In the genomic region with DNA sequence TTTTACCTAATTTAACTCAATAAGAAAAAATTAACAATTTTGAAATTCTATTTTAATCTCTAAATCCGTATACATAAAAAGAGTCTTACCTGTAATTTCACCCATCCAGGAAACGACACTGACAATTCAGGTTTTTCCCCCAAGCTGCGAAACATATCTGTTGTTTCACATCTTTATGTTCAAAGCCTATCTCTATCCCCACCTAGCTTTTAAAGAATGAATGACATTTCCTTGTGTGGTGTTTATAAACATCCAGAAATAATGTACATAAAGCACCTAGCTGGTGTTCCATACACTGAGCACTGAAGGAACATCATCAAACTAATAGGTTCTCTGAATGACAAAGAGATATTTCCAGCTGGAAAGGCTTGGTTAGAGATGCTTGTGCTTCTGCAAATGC, we compare ENCODE assay signal across 15 cellular contexts.
DNase-seq lines count a peak whose midpoint lies in the region; ATAC-seq and TF ChIP-seq lines count a peak whose summit lies in the region.
"Had no signal": no experiment of that assay in that cellular context is flagged by ENCODE, and none has a peak within 500 bp of the region (broad histone marks: within the 10 kb centered on the region; RNA-seq: fewer than 3 reads in every experiment).

No MANE protein-coding gene starts in this region.

- TF ChIP-seq CTCF in epithelial cell of proximal tubule (conservative IDR thresholded peaks at IDR 0.05; ENCODE audit: low read depth, low read length) (peak; percentile 60), neural progenitor cell (IDR thresholded peaks at IDR 0.05) (peak; percentile 46)

- no peaks in the 10 kb centered on the region for H3K4me1 Mint-ChIP-seq in neural progenitor cell

- H3K36me3 ChIP-seq in neural progenitor cell: no peaks in the 10 kb centered on the region
- H3K36me3 ChIP-seq: uterus had no signal

- H3K9me3 Mint-ChIP-seq in neural progenitor cell: no peaks in the 10 kb centered on the region

- H3K9me3 ChIP-seq in neural progenitor cell (ENCODE audit: low read depth): no peaks in the 10 kb centered on the region
- H3K9me3 ChIP-seq: uterus had no signal

- H4K20me1 ChIP-seq in neural progenitor cell (ENCODE audit: low read depth): no peaks in the 10 kb centered on the region

- H2AFZ ChIP-seq in neural progenitor cell (replicated peaks): peak overlapping the region; percentile 59

- no peak overlapping the region for H3K27ac ChIP-seq in neural progenitor cell
- H3K27ac ChIP-seq: dorsolateral prefrontal cortex, uterus had no signal

- no peaks in the 10 kb centered on the region for H3K79me2 ChIP-seq in neural progenitor cell (ENCODE audit: low read depth)

- H3K4me3 ChIP-seq in epithelial cell of proximal tubule (ENCODE audit: low read depth, low read length) (no peak overlapping the region), neural progenitor cell (no peak overlapping the region)
- H3K4me3 ChIP-seq: dorsolateral prefrontal cortex, lung, uterus had no signal

- no peaks in the 10 kb centered on the region for H3K27me3 ChIP-seq in neural progenitor cell
- H3K27me3 ChIP-seq: dorsolateral prefrontal cortex, uterus had no signal

- ATAC-seq in HG02642 (IDR thresholded peaks at IDR 0.05; ENCODE audit: poor library complexity, unreplicated experiment) (no peak), GM19351 (IDR thresholded peaks at IDR 0.05; ENCODE audit: unreplicated experiment) (no peak)

- no peaks in the 10 kb centered on the region for H3K27me3 Mint-ChIP-seq in neural progenitor cell (ENCODE audit: insufficient read depth, low read depth)

- H3K9ac ChIP-seq in neural progenitor cell: no peak overlapping the region

- H3F3A ChIP-seq in neural progenitor cell (ENCODE audit: low read depth): no peaks in the 10 kb centered on the region

- no peaks in the 10 kb centered on the region for H3K36me3 Mint-ChIP-seq in neural progenitor cell

- H3K4me2 ChIP-seq in neural progenitor cell: no peak overlapping the region

- H3K4me3 Mint-ChIP-seq in neural progenitor cell: no peak overlapping the region

- no peaks in the 10 kb centered on the region for H3K4me1 ChIP-seq in neural progenitor cell
- H3K4me1 ChIP-seq: uterus had no signal

- no peak overlapping the region for H3K27ac Mint-ChIP-seq in neural progenitor cell

- DNase-seq in NCI-H748 (lab: John Stamatoyannopoulos, UW; ENCODE audit: unreplicated experiment) (peak; percentile 25), NCI-H748 treated with DMSO at 0.1 percent for 48 hours (lab: John Stamatoyannopoulos, UW) (no peak), NCI-H69 (lab: John Stamatoyannopoulos, UW) (peak; percentile 46), epithelial cell of proximal tubule (ENCODE audit: low read depth) (peak; percentile 9), neural progenitor cell (ENCODE audit: low spot score) (peak; percentile 3), 8988T (no peak)
- DNase-seq: amygdala, DMS79 treated with DMSO at 0.1 percent for 48 hours, dorsolateral prefrontal cortex, NCI-H2227 treated with DMSO at 0.1 percent for 48 hours, occipital lobe, uterus had no signal

Comparison
In these comparisons a context has a peak if more than half of its experiments do, and no peak if none do; other contexts are left out.
1. DNase-seq: peak in NCI-H748 (single experiment), NCI-H69 (single experiment), epithelial cell of proximal tubule (single experiment) and neural progenitor cell (single experiment); none in NCI-H748 treated with DMSO at 0.1 percent for 48 hours (single experiment) and 8988T (single experiment).